In the genomic region with DNA sequence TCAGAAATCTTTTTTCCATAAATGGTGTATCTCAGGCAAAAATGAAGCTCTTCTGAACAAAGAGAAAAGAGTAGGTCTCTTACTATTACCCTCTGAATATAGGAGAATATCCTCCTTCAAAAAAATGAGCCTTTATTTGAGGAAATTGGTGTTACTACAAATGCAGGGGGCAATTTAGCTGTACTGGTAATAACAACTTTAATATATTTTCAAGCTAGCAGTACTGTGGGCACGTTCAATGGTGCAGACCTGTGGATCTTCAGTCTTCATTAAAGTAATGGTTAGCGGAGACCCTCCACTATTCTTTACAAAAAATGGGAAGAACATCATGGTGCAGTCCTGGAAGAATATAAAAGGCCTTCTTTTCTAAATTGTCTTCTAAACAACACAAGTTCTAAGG, we compare ENCODE assay signal across 32 cellular contexts.
"Had no signal": no experiment of that assay in that cellular context is flagged by ENCODE, and none has a peak within 500 bp of the region (broad histone marks: within the 10 kb centered on the region; RNA-seq: fewer than 3 reads in every experiment).

No MANE protein-coding gene starts in this region.

- H3K4me1 ChIP-seq: adrenal gland, ascending aorta, body of pancreas, breast epithelium had no signal

- DNase-seq: activated effector memory CD4-positive, alpha-beta T cell treated with anti-CD3 and anti-CD28 coated beads, Interleukin-2, amount 50 U/mL, for 16 hours; activated effector memory CD4-positive, alpha-beta T cell treated with Interleukin-2 at 50 U/mL for 16 hours; activated gamma-delta T cell; activated gamma-delta T cell treated with Interleukin-2 at 50 U/mL for 16 hours; activated naive CD4-positive, alpha-beta T cell; activated naive CD4-positive, alpha-beta T cell treated with anti-CD3 and anti-CD28 coated beads for 36 hours; activated naive CD4-positive, alpha-beta T cell treated with anti-CD3 and anti-CD28 coated beads, Interleukin-2, amount 10 ng/mL, durations not matched to agents 7 days and 5 days; activated naive CD4-positive, alpha-beta T cell treated with anti-CD3 and anti-CD28 coated beads, Interleukin-2, amount 50 U/mL, for 16 hours; activated naive CD4-positive, alpha-beta T cell treated with Interleukin-2 at 50 U/mL for 16 hours; activated naive CD8-positive, alpha-beta T cell treated with anti-CD3 and anti-CD28 coated beads for 36 hours; activated naive CD8-positive, alpha-beta T cell treated with anti-CD3 and anti-CD28 coated beads, Interleukin-2, amount 10 ng/mL, durations not matched to agents 7 days and 5 days; activated naive CD8-positive, alpha-beta T cell treated with anti-CD3 and anti-CD28 coated beads, Interleukin-2, amount 50 U/mL, for 24 hours; activated T-cell treated with anti-CD3 and anti-CD28 coated beads, Interleukin-2, amount 50 U/mL, for 4 hours; activated T-cell treated with anti-CD3 and anti-CD28 coated beads, Interleukin-2, amount 50 U/mL, for 48 hours; activated T-cell treated with anti-CD3 and anti-CD28 coated beads, Interleukin-2, amount 50 U/mL, for 72 hours; adrenal gland; amniotic stem cell; amygdala; anterior cingulate cortex; aorta; body of pancreas; brain microvascular endothelial cell; central memory CD4-positive, alpha-beta T cell; cerebellar nuclear complex had no signal

- H3K36me3 ChIP-seq: adrenal gland, ascending aorta, brain microvascular endothelial cell, breast epithelium, cardiac muscle cell had no signal

- ATAC-seq: activated naive CD4-positive, alpha-beta T cell treated with anti-CD3 and anti-CD28 coated beads, Interleukin-2, amount 50 U/mL, for 72 hours; activated naive CD8-positive, alpha-beta T cell treated with anti-CD3 and anti-CD28 coated beads, Interleukin-2, amount 50 U/mL, for 24 hours; activated T-cell treated with anti-CD3 and anti-CD28 coated beads, Interleukin-2, amount 50 U/mL, for 4 hours; activated T-cell treated with anti-CD3 and anti-CD28 coated beads, Interleukin-2, amount 50 U/mL, for 72 hours; activated T-helper 17 cell treated with anti-CD3 and anti-CD28 coated beads, Interleukin-2, amount 50 U/mL, for 72 hours; body of pancreas had no signal

- H3K9me3 ChIP-seq: adrenal gland, ascending aorta, body of pancreas had no signal

- H3K27me3 ChIP-seq: adrenal gland, ascending aorta, body of pancreas, brain microvascular endothelial cell, breast epithelium, cardiac muscle cell had no signal

- FAIRE-seq: astrocyte, bronchial epithelial cell, colon had no signal

- H3K4me3 ChIP-seq: adrenal gland, ascending aorta, body of pancreas, breast epithelium, cardiac muscle cell had no signal

- H3K27ac ChIP-seq: adrenal gland, ascending aorta, body of pancreas, brain microvascular endothelial cell, breast epithelium, cardiac muscle cell had no signal
